18 cellular contexts compared by ENCODE assay signal in genomic region chr14:73731111-73731510, GRCh38. TPM values are rescaled to one million over a fixed set of nuclear protein-coding genes. Genes with fewer than 3 reads are reported as not detected.
DNase-seq lines count a peak whose midpoint lies in the region; ATAC-seq and TF ChIP-seq lines count a peak whose summit lies in the region.
"Had no signal": no experiment of that assay in that cellular context is flagged by ENCODE, and none has a peak within 500 bp of the region (broad histone marks: within the 10 kb centered on the region; RNA-seq: fewer than 3 reads in every experiment).

No MANE protein-coding gene starts in this region.

- H3K4me1 ChIP-seq in muscle layer of colon (ENCODE audit: insufficient read depth, low read length) (peaks cover 40% of the 10 kb centered on the region), tibial nerve (peaks cover 0 to 64% (median 29%) of the 10 kb centered on the region in 4 donors)

- H3K4me1 Mint-ChIP-seq in activated T-cell treated with anti-CD3 and anti-CD28 coated beads, Interleukin-2, amount 50 U/mL, for 24 hours (ENCODE audit: low read depth), result peaks cover 33% of the 10 kb centered on the region

- H3K9me3 Mint-ChIP-seq in activated T-cell treated with anti-CD3 and anti-CD28 coated beads, Interleukin-2, amount 50 U/mL, for 24 hours, result no peaks in the 10 kb centered on the region
- H3K9me3 Mint-ChIP-seq: CD8-positive, alpha-beta T cell had no signal

- peak overlapping the region; percentile 4 for H3K27ac ChIP-seq in muscle layer of colon (ENCODE audit: low read depth, low read length)
- peak overlapping the region in 3 of 4 donors; percentile 3 to 87 (median 32) for H3K27ac ChIP-seq in tibial nerve
- H3K27ac ChIP-seq: A549, brain microvascular endothelial cell, SK-N-MC had no signal

- H3K9ac ChIP-seq in muscle layer of colon (ENCODE audit: low read length), result peak overlapping the region; percentile 6

- H3K27me3 Mint-ChIP-seq in activated T-cell treated with anti-CD3 and anti-CD28 coated beads, Interleukin-2, amount 50 U/mL, for 24 hours, result no peaks in the 10 kb centered on the region

- peak; percentile 3 for TF ChIP-seq CTCF in fibroblast of pulmonary artery (IDR thresholded peaks at IDR 0.05; ENCODE audit: low read length, missing control alignments)
- TF ChIP-seq CTCF in tibial nerve (IDR thresholded peaks at IDR 0.05), result no peak

- H3K4me3 ChIP-seq in fibroblast of pulmonary artery (replicated peaks; ENCODE audit: low read depth, low read length), result no peak overlapping the region
- no peak overlapping the region for H3K4me3 ChIP-seq in muscle layer of colon (ENCODE audit: low read depth in 1 of 2, low read length in 2 of 2)
- H3K4me3 ChIP-seq in tibial nerve, result no peak overlapping the region
- H3K4me3 ChIP-seq: A549, lung, SK-N-MC had no signal

- 67 to 70% methylated on average over 3 of the region's 3 CpGs for WGBS in tibial nerve, 2 donors

- no peak overlapping the region for H3K4me3 Mint-ChIP-seq in activated T-cell treated with anti-CD3 and anti-CD28 coated beads, Interleukin-2, amount 50 U/mL, for 24 hours
- H3K4me3 Mint-ChIP-seq: CD8-positive, alpha-beta T cell had no signal

- H3K9me3 ChIP-seq in muscle layer of colon (ENCODE audit: low read length) (no peaks in the 10 kb centered on the region), tibial nerve (no peaks in the 10 kb centered on the region)
- H3K9me3 ChIP-seq: A549 had no signal

- peaks cover 92% of the 10 kb centered on the region for H3K36me3 Mint-ChIP-seq in activated T-cell treated with anti-CD3 and anti-CD28 coated beads, Interleukin-2, amount 50 U/mL, for 24 hours (ENCODE audit: low read depth)

- no peak for DNase-seq in activated T-cell treated with anti-CD3 and anti-CD28 coated beads, Interleukin-2, amount 50 U/mL, for 24 hours
- no peak for DNase-seq in activated T-cell treated with anti-CD3 and anti-CD28 coated beads for 4 hours
- no peak for DNase-seq in fibroblast of pulmonary artery (ENCODE audit: low read depth)
- no peak for DNase-seq in tibial nerve (ENCODE audit: low spot score in 2 of 2)
- no peak for DNase-seq in COLO668 (lab: John Stamatoyannopoulos, UW; ENCODE audit: unreplicated experiment)
- DNase-seq: activated naive CD4-positive, alpha-beta T cell treated with Interleukin-2 at 50 U/mL for 16 hours; brain microvascular endothelial cell; CD8-positive, alpha-beta T cell; effector CD4-positive, alpha-beta T cell; KBM-7; NCI-H1417 treated with DMSO at 0.1 percent for 48 hours; NCI-H345 had no signal

- TF ChIP-seq POLR2A in tibial nerve (IDR thresholded peaks at IDR 0.05), result no peak

- peaks cover 50% of the 10 kb centered on the region for H3K36me3 ChIP-seq in muscle layer of colon (ENCODE audit: insufficient read depth, low read length)
- peaks cover 2 to 86% (median 25%) of the 10 kb centered on the region in 3 donors for H3K36me3 ChIP-seq in tibial nerve

- H3K27me3 ChIP-seq in muscle layer of colon (ENCODE audit: control insufficient read depth in 1 of 2, insufficient read depth in 2 of 2, low read length in 2 of 2) (no peaks in the 10 kb centered on the region), tibial nerve (no peaks in the 10 kb centered on the region)
- H3K27me3 ChIP-seq: brain microvascular endothelial cell had no signal

- ATAC-seq in HG03520 (IDR thresholded peaks at IDR 0.05; ENCODE audit: unreplicated experiment) (no peak), GM21529 (IDR thresholded peaks at IDR 0.05; ENCODE audit: unreplicated experiment) (no peak)
- ATAC-seq: A549; CD8-positive, alpha-beta T cell had no signal

- peak overlapping the region; percentile 90 for H3K27ac Mint-ChIP-seq in activated T-cell treated with anti-CD3 and anti-CD28 coated beads, Interleukin-2, amount 50 U/mL, for 24 hours

- TF ChIP-seq EP300 in tibial nerve (IDR thresholded peaks at IDR 0.05), result no peak

RNA-seq across cellular contexts. Expression of gene PNMA1, which starts 16.9 kb away (rescaled TPM):
- 10 to 100 TPM; 21.2 to 43.5 (median 34.2) TPM for total RNA-seq in tibial nerve
